Comparison of ENCODE assay signal across 20 cellular contexts in genomic region chr6:19298422-19298821, GRCh38.
A peak's percentile ranks its signal among the peaks of the same experiment; 100 is the strongest.
DNase-seq lines count a peak whose midpoint lies in the region; ATAC-seq and TF ChIP-seq lines count a peak whose summit lies in the region.
"Had no signal": no experiment of that assay in that cellular context is flagged by ENCODE, and none has a peak within 500 bp of the region (broad histone marks: within the 10 kb centered on the region; RNA-seq: fewer than 3 reads in every experiment).

No MANE protein-coding gene starts in this region.

- DNase-seq in cardiac muscle cell (ENCODE audit: low read depth in 1 of 2, low spot score in 1 of 2) (no peak), heart right ventricle (no peak), WTC11 (ENCODE audit: low spot score) (no peak), osteocyte (ENCODE audit: extremely low spot score, unreplicated experiment) (no peak), kidney tubule cell (ENCODE audit: low spot score) (no peak)
- DNase-seq in stimulated activated CD4-positive, alpha-beta T cell treated with anti-CD3 and anti-CD28 coated beads, Interleukin-2, amount 100 ng/mL, for 48 hours, result no peak
- DNase-seq: BE2C; CD8-positive, alpha-beta memory T cell; DMS 273 treated with DMSO at 0.1 percent for 48 hours; EL; GDM1; Kasumi-1; NCI-H1694; T-cell had no signal

- no peak for TF ChIP-seq CTCF in cardiac muscle cell (IDR thresholded peaks at IDR 0.05; ENCODE audit: low read depth, low read length)
- TF ChIP-seq CTCF in heart right ventricle (IDR thresholded peaks at IDR 0.05), result no peak
- TF ChIP-seq CTCF in WTC11 (IDR thresholded peaks at IDR 0.05), result no peak
- no peak for TF ChIP-seq CTCF in neural cell (IDR thresholded peaks at IDR 0.05; ENCODE audit: poor library complexity, severe bottlenecking)
- no peak for TF ChIP-seq CTCF in osteocyte (IDR thresholded peaks at IDR 0.05)

- TF ChIP-seq EP300 in neural cell (conservative IDR thresholded peaks at IDR 0.05; ENCODE audit: poor library complexity, severe bottlenecking), result no peak

- H4K20me1 ChIP-seq in neural cell (ENCODE audit: insufficient read depth), result no peaks in the 10 kb centered on the region

- H3K36me3 Mint-ChIP-seq in WTC11, result no peaks in the 10 kb centered on the region
- no peaks in the 10 kb centered on the region for H3K36me3 Mint-ChIP-seq in osteocyte (ENCODE audit: unreplicated experiment)
- H3K36me3 Mint-ChIP-seq: CD14-positive monocyte; CD8-positive, alpha-beta memory T cell; T-cell had no signal

- H3K9me3 Mint-ChIP-seq in WTC11 (no peaks in the 10 kb centered on the region), osteocyte (ENCODE audit: unreplicated experiment) (no peaks in the 10 kb centered on the region)

- H3K4me1 ChIP-seq in cardiac muscle cell (ENCODE audit: low read depth) (peaks cover 28% of the 10 kb centered on the region), heart right ventricle (no peaks in the 10 kb centered on the region)
- H3K4me1 ChIP-seq: BE2C had no signal

- peak overlapping the region; percentile 52 for H3K27ac ChIP-seq in cardiac muscle cell
- H3K27ac ChIP-seq in heart right ventricle, result no peak overlapping the region
- H3K27ac ChIP-seq in neural cell (ENCODE audit: low read length), result peak overlapping the region; percentile 93
- H3K27ac ChIP-seq: RWPE1 had no signal

- H3K27me3 Mint-ChIP-seq in WTC11 (ENCODE audit: low read depth), result peaks cover 73% of the 10 kb centered on the region
- no peaks in the 10 kb centered on the region for H3K27me3 Mint-ChIP-seq in osteocyte (ENCODE audit: unreplicated experiment)
- H3K27me3 Mint-ChIP-seq: CD8-positive, alpha-beta memory T cell; T-cell had no signal

- no peaks in the 10 kb centered on the region for H3K79me2 ChIP-seq in neural cell (replicated peaks; ENCODE audit: insufficient read depth, low read length)

- ATAC-seq in heart right ventricle (no peak), WTC11 (no peak)
- ATAC-seq: GM12878, K562, Panc1, T-cell had no signal

- peak overlapping the region; percentile 58 for H3K9ac ChIP-seq in neural cell (ENCODE audit: low read length)

- POLR2A ChIA-PET in WTC11 (lab: Charles Lee), result no interaction called here

- H3K4me1 Mint-ChIP-seq in WTC11, result peaks cover 26% of the 10 kb centered on the region
- H3K4me1 Mint-ChIP-seq in osteocyte (ENCODE audit: unreplicated experiment), result peaks cover 29% of the 10 kb centered on the region
- H3K4me1 Mint-ChIP-seq: CD14-positive monocyte; CD8-positive, alpha-beta memory T cell; T-cell had no signal

- H3K27ac Mint-ChIP-seq in WTC11, result no peak overlapping the region
- H3K27ac Mint-ChIP-seq in osteocyte (ENCODE audit: unreplicated experiment), result no peak overlapping the region
- H3K27ac Mint-ChIP-seq: CD14-positive monocyte; CD8-positive, alpha-beta memory T cell; T-cell had no signal

- H3K4me2 ChIP-seq in neural cell (ENCODE audit: low read length), result peak overlapping the region; percentile 65

- WGBS in heart right ventricle, 2 donors, result 85 to 95% methylated on average over 2 of the region's 2 CpGs

- H3K36me3 ChIP-seq in cardiac muscle cell (no peaks in the 10 kb centered on the region), heart right ventricle (no peaks in the 10 kb centered on the region), neural cell (ENCODE audit: insufficient read depth, low read length) (no peaks in the 10 kb centered on the region)
- H3K36me3 ChIP-seq: BE2C had no signal

- intact Hi-C loops in heart right ventricle (cut with DNase I), result no loop called here

- no peaks in the 10 kb centered on the region for H3K9me2 ChIP-seq in neural cell (ENCODE audit: insufficient read depth, low read length)

- H3K4me3 ChIP-seq in cardiac muscle cell, result no peak overlapping the region
- H3K4me3 ChIP-seq in heart right ventricle, result no peak overlapping the region
- H3K4me3 ChIP-seq in neural cell (ENCODE audit: low read length), result peak overlapping the region; percentile 50
- H3K4me3 ChIP-seq: GM12878, K562 had no signal

- TF ChIP-seq RAD21 in neural cell (conservative IDR thresholded peaks at IDR 0.05), result no peak

- peak overlapping the region; percentile 38 for H3K4me3 Mint-ChIP-seq in WTC11
- no peak overlapping the region for H3K4me3 Mint-ChIP-seq in osteocyte (ENCODE audit: unreplicated experiment)
- H3K4me3 Mint-ChIP-seq: CD14-positive monocyte; CD8-positive, alpha-beta memory T cell; T-cell had no signal

- H3K9me3 ChIP-seq in cardiac muscle cell (ENCODE audit: low read depth) (no peaks in the 10 kb centered on the region), heart right ventricle (peaks cover 0 to 4% (median 0%) of the 10 kb centered on the region in 11 donors), neural cell (ENCODE audit: low read length) (no peaks in the 10 kb centered on the region)
- H3K9me3 ChIP-seq: BE2C had no signal

- no peaks in the 10 kb centered on the region for H3K27me3 ChIP-seq in cardiac muscle cell
- H3K27me3 ChIP-seq in heart right ventricle, result no peaks in the 10 kb centered on the region
- H3K27me3 ChIP-seq in neural cell (ENCODE audit: insufficient read depth, low read depth, low read length), result no peaks in the 10 kb centered on the region
- H3K27me3 ChIP-seq: BE2C had no signal

- CTCF ChIA-PET in WTC11 (lab: Charles Lee), result no interaction called here

- H3F3A ChIP-seq in neural cell (ENCODE audit: insufficient read depth, low read length, poor library complexity, severe bottlenecking), result peaks cover 14% of the 10 kb centered on the region

- H2AFZ ChIP-seq in neural cell (ENCODE audit: low read depth, low read length), result peak overlapping the region; percentile 28

TF ChIP-seq in WTC11, 78 proteins besides CTCF, POLR2A, EP300 and RAD21 (continues in another document):
- TF ChIP-seq AFF4 (CRISPR knock-in tag; IDR thresholded peaks at IDR 0.05; ENCODE audit: borderline replicate concordance), result no peak

TF ChIP-seq in neural cell, 6 proteins besides CTCF, POLR2A, EP300 and RAD21:
- TF ChIP-seq TAF1 (IDR thresholded peaks at IDR 0.05; ENCODE audit: low read depth), result no peak
- no peak for TF ChIP-seq EZH2 (IDR thresholded peaks at IDR 0.05; ENCODE audit: borderline replicate concordance, insufficient read depth, low read length, poor library complexity, severe bottlenecking)
- no peak for TF ChIP-seq MXI1 (conservative IDR thresholded peaks at IDR 0.05; ENCODE audit: poor library complexity, severe bottlenecking)
- no peak for TF ChIP-seq SMC3 (conservative IDR thresholded peaks at IDR 0.05; ENCODE audit: poor library complexity)
- TF ChIP-seq POLR2AphosphoS5 (IDR thresholded peaks at IDR 0.05), result no peak
- no peak for TF ChIP-seq REST (IDR thresholded peaks at IDR 0.05; ENCODE audit: borderline replicate concordance)
TF ChIP-seq in neural cell: peak in this region for 0.

Comparison
In these comparisons a context has a peak if more than half of its experiments do, and no peak if none do; other contexts are left out.
1. H3K27ac ChIP-seq: peak in cardiac muscle cell (single experiment) and neural cell (single experiment); none in heart right ventricle (0 of 10).